ENCODE assay signal across 25 cellular contexts in genomic region chr10:12649017-12649586, GRCh38.
DNase-seq lines count a peak whose midpoint lies in the region; ATAC-seq, FAIRE-seq and TF ChIP-seq lines count a peak whose summit lies in the region.
"Had no signal": no experiment of that assay in that cellular context is flagged by ENCODE, and none has a peak within 500 bp of the region (broad histone marks: within the 10 kb centered on the region; RNA-seq: fewer than 3 reads in every experiment).

No MANE protein-coding gene starts in this region.

- TF ChIP-seq CTCF in K562 (IDR thresholded peaks at IDR 0.05 in 2 of 3, conservative IDR thresholded peaks at IDR 0.05 in 1 of 3; ENCODE audit: insufficient read depth in 2 of 3, low read depth in 1 of 3, low read length in 3 of 3), result no peak
- TF ChIP-seq CTCF in progenitor cell of endocrine pancreas (IDR thresholded peaks at IDR 0.05; ENCODE audit: unreplicated experiment), result no peak

- DNase-seq in left cardiac atrium (no peak), left ventricle myocardium superior (no peak), K562 (ENCODE audit: extremely low read depth in 1 of 4, low spot score in 3 of 4) (no peak), left lobe of liver (ENCODE audit: low spot score) (peak; percentile 79), progenitor cell of endocrine pancreas (ENCODE audit: low spot score, unreplicated experiment) (no peak), NCI-H1930 (lab: John Stamatoyannopoulos, UW) (no peak)
- no peak for DNase-seq in stimulated activated CD4-positive, alpha-beta T cell treated with anti-CD3 and anti-CD28 coated beads, Interleukin-12 subunit alpha, Interleukin-12 subunit beta, amount 100 ng/mL, for 4 hours
- DNase-seq: Caco-2; CD8-positive, alpha-beta T cell; HFFc6; Karpas-422; NCI-H1092; NCI-H1417 treated with DMSO at 0.1 percent for 48 hours; NCI-H1694 treated with DMSO at 0.1 percent for 48 hours; NCI-H446 treated with DMSO at 0.1 percent for 48 hours; NCI-H526; NCI-H82; NK-92 treated with Interleukin-12 subunit alpha and Interleukin-12 subunit beta, amount 100 ng/mL, for 24 hours; PC-3 had no signal

- no peaks in the 10 kb centered on the region for H4K20me1 ChIP-seq in K562 (replicated peaks; ENCODE audit: control insufficient read depth, insufficient read depth, low read length)

- no peak overlapping the region for H3K4me3 Mint-ChIP-seq in progenitor cell of endocrine pancreas (ENCODE audit: low read depth)
- H3K4me3 Mint-ChIP-seq: B cell; CD8-positive, alpha-beta T cell; GM23338; HFFc6 had no signal

- WGBS in K562 (ENCODE audit: insufficient coverage, low coverage, missing lambda C conversion rate), result 4% methylated on average over 10 of the region's 10 CpGs

- no peak overlapping the region for H3K4me2 ChIP-seq in K562 (ENCODE audit: insufficient read depth, low read length)
- H3K4me2 ChIP-seq: GM23338 had no signal

- H3K9me3 ChIP-seq in K562 (replicated peaks; ENCODE audit: control insufficient read depth, insufficient read depth, low read depth, low read length), result no peaks in the 10 kb centered on the region
- H3K9me3 ChIP-seq: SJSA1 had no signal

- no peaks in the 10 kb centered on the region for H3K9me1 ChIP-seq in K562 (ENCODE audit: control insufficient read depth, insufficient read depth, low read length)

- POLR2A ChIA-PET in K562 (lab: Yijun Ruan, JAX), result interaction anchor here (0.7 kb wide), 1 partner anchor 277 kb away, joined by 3 read pairs; no protein-coding TSS in a partner anchor

- no peak overlapping the region for H3K9ac ChIP-seq in K562 (ENCODE audit: insufficient read depth in 1 of 2, low read depth in 2 of 2, low read length in 2 of 2)

- no peak overlapping the region for H2AFZ ChIP-seq in K562 (ENCODE audit: low read depth, low read length)
- H2AFZ ChIP-seq: GM23338 had no signal

- H3K27ac ChIP-seq in K562 (ENCODE audit: extremely low read depth, low read depth, low read length), result no peak overlapping the region
- H3K27ac ChIP-seq: C4-2B, SJSA1 had no signal

- no TSS peak for BruUV-seq in K562 (replicated peaks; lab: Mats Ljungman, UMichigan)

- peaks cover 13 to 31% of the 10 kb centered on the region in 2 experiments; a peak in 4 of 5 replicates for H3K27me3 ChIP-seq in K562 (ENCODE audit: control insufficient read depth in 2 of 2, insufficient read depth in 2 of 2, low read length in 2 of 2)
- H3K27me3 ChIP-seq: SJSA1 had no signal

- TF ChIP-seq RAD21 in K562 (CRISPR knock-in tag; conservative IDR thresholded peaks at IDR 0.05 in 1 of 2, IDR thresholded peaks at IDR 0.05 in 1 of 2), result no peak

- no peaks in the 10 kb centered on the region for H3K36me3 Mint-ChIP-seq in progenitor cell of endocrine pancreas (ENCODE audit: insufficient read depth)

- peaks cover 4% of the 10 kb centered on the region for H3K4me1 Mint-ChIP-seq in progenitor cell of endocrine pancreas (ENCODE audit: low read depth)

- no peak for FAIRE-seq in K562 (lab: Jason Lieb, UNC)
- FAIRE-seq: G401.6 had no signal

- TF ChIP-seq EP300 in K562 (IDR thresholded peaks at IDR 0.05; ENCODE audit: low read length), result no peak

- H3K4me3 ChIP-seq in K562, result no peak overlapping the region
- H3K4me3 ChIP-seq: GM23338, HAP-1, SJSA1 had no signal

- H3K27me3 Mint-ChIP-seq in progenitor cell of endocrine pancreas, result peaks cover 4% of the 10 kb centered on the region
- H3K27me3 Mint-ChIP-seq: B cell had no signal

- H3K36me3 ChIP-seq in K562 (ENCODE audit: control insufficient read depth, insufficient read depth, low read length), result no peaks in the 10 kb centered on the region
- H3K36me3 ChIP-seq: HAP-1, SJSA1 had no signal

- intact Hi-C loops in left cardiac atrium (cut with DNase I), result no loop called here
- intact Hi-C loops in left ventricle myocardium superior (cut with micrococcal nuclease), result no loop called here
- intact Hi-C loops in K562 (cut with micrococcal nuclease), result no loop called here

- peak overlapping the region; percentile 63 for H3K27ac Mint-ChIP-seq in progenitor cell of endocrine pancreas
- H3K27ac Mint-ChIP-seq: B cell; CD8-positive, alpha-beta T cell; GM23338; HFFc6 had no signal

- no peaks in the 10 kb centered on the region for H3K79me2 ChIP-seq in K562 (ENCODE audit: control insufficient read depth, insufficient read depth, low read length)

- TF ChIP-seq POLR2A in K562 (conservative IDR thresholded peaks at IDR 0.05), result no peak

- CTCF ChIA-PET in K562 (lab: Yijun Ruan, JAX; ENCODE audit: low intra/inter-chr PET ratio), result no interaction called here

- no peaks in the 10 kb centered on the region for H3K4me1 ChIP-seq in K562 (replicated peaks in 1 of 2; ENCODE audit: control insufficient read depth in 2 of 2, insufficient read depth in 2 of 2, low read length in 2 of 2)
- H3K4me1 ChIP-seq: Caco-2, HAP-1, SJSA1 had no signal

- ATAC-seq in left cardiac atrium (peak; percentile 21 to 57), left ventricle myocardium superior (no peak), K562 (no peak), left lobe of liver (peak; percentile 75)
- ATAC-seq: CD8-positive, alpha-beta T cell; GM23338; PC-3 had no signal

- H3K9me3 Mint-ChIP-seq in progenitor cell of endocrine pancreas (ENCODE audit: low read depth), result no peaks in the 10 kb centered on the region
- H3K9me3 Mint-ChIP-seq: GM23338, HFFc6 had no signal

- in situ Hi-C loops in K562 (cut with MboI), result no loop called here

TF ChIP-seq in K562, 482 proteins besides CTCF, POLR2A, EP300 and RAD21:
- no peak for TF ChIP-seq RBM25 (IDR thresholded peaks at IDR 0.05; ENCODE audit: low read depth, low read length, severe bottlenecking)
- TF ChIP-seq NFIC (IDR thresholded peaks at IDR 0.05), result peak; percentile 28; the same call in 1 of the 2 replicates

Comparison
In these comparisons a context has a peak if more than half of its experiments do, and no peak if none do; other contexts are left out.
1. ATAC-seq: peak in left cardiac atrium (2 of 2) and left lobe of liver (single experiment); none in left ventricle myocardium superior (single experiment) and K562 (single experiment).